7 cellular contexts compared by ENCODE assay signal in genomic region chr3:152241142-152242067, GRCh38. TPM values are rescaled to one million over a fixed set of nuclear protein-coding genes. Genes with fewer than 3 reads are reported as not detected.
A peak's percentile ranks its signal among the peaks of the same experiment; 100 is the strongest.
DNase-seq lines count a peak whose midpoint lies in the region; ATAC-seq and TF ChIP-seq lines count a peak whose summit lies in the region.

No MANE protein-coding gene starts in this region.

- H3K9ac ChIP-seq in SU-DHL-6 (ENCODE audit: low read length), result no peak overlapping the region

- peak; percentile 44 for ATAC-seq in GM19372 (IDR thresholded peaks at IDR 0.05; ENCODE audit: low read depth, unreplicated experiment)
- peak; percentile 38 for ATAC-seq in HG03103 (IDR thresholded peaks at IDR 0.05; ENCODE audit: low read depth, unreplicated experiment)
- ATAC-seq in GM21360 (IDR thresholded peaks at IDR 0.05; ENCODE audit: unreplicated experiment), result no peak

- DNase-seq in pulmonary artery endothelial cell (ENCODE audit: low read depth, low spot score), result peak; percentile 2
- no peak for DNase-seq in middle frontal gyrus (ENCODE audit: extremely low spot score, low spot score)
- DNase-seq in H4 (ENCODE audit: low spot score), result no peak

- H4K20me1 ChIP-seq in SU-DHL-6 (ENCODE audit: low read depth, low read length), result no peaks in the 10 kb centered on the region

- H3K4me2 ChIP-seq in SU-DHL-6 (ENCODE audit: low read depth, low read length, poor library complexity, severe bottlenecking), result peak overlapping the region; percentile 99

- no peaks in the 10 kb centered on the region for H3K36me3 ChIP-seq in SU-DHL-6 (ENCODE audit: low read length)

- H3K9me3 ChIP-seq in SU-DHL-6 (ENCODE audit: insufficient read depth, low read length), result no peaks in the 10 kb centered on the region

- no peak for TF ChIP-seq CTCF in SU-DHL-6 (IDR thresholded peaks at IDR 0.05; ENCODE audit: insufficient read depth, low read length, poor library complexity, severe bottlenecking)

- H3F3A ChIP-seq in SU-DHL-6 (ENCODE audit: insufficient read depth), result peaks cover 30% of the 10 kb centered on the region; the same call in 1 of the 2 replicates

- peaks cover 20% of the 10 kb centered on the region; the same call in 1 of the 2 replicates for H3K79me2 ChIP-seq in SU-DHL-6 (ENCODE audit: insufficient read depth, low read length)

- H3K9me2 ChIP-seq in SU-DHL-6 (replicated peaks; ENCODE audit: insufficient read depth, low read length), result no peaks in the 10 kb centered on the region

- peak overlapping the region; percentile 6; the same call in 1 of the 2 replicates for H3K27ac ChIP-seq in SU-DHL-6 (ENCODE audit: low read depth, low read length)

- no peak overlapping the region for H3K4me3 ChIP-seq in SU-DHL-6 (ENCODE audit: insufficient read depth, low read length, poor library complexity, severe bottlenecking)

- H3K27me3 ChIP-seq in SU-DHL-6 (ENCODE audit: low read length), result no peaks in the 10 kb centered on the region

- peak overlapping the region; percentile 86 for H2AFZ ChIP-seq in SU-DHL-6 (ENCODE audit: low read depth, low read length, severe bottlenecking)

RNA-seq across cellular contexts. Expression of gene MBNL1, which starts 27.3 kb away (rescaled TPM):
- total RNA-seq in pulmonary artery endothelial cell, result 361 and 452 TPM in 2 replicates
- total RNA-seq in H4 (2014; rRNA removed; shearing (Covaris generic)), result 87.0 and 153 TPM in 2 replicates
